1 cellular context compared by ENCODE assay signal in genomic region chr5:135829681-135830383, GRCh38.
TF ChIP-seq lines count a peak whose summit lies in the region.

No MANE protein-coding gene starts in this region.

TF ChIP-seq in HepG2, 621 proteins besides CTCF, POLR2A, EP300 and RAD21 (continued from another document):
- TF ChIP-seq, protein P1, sequence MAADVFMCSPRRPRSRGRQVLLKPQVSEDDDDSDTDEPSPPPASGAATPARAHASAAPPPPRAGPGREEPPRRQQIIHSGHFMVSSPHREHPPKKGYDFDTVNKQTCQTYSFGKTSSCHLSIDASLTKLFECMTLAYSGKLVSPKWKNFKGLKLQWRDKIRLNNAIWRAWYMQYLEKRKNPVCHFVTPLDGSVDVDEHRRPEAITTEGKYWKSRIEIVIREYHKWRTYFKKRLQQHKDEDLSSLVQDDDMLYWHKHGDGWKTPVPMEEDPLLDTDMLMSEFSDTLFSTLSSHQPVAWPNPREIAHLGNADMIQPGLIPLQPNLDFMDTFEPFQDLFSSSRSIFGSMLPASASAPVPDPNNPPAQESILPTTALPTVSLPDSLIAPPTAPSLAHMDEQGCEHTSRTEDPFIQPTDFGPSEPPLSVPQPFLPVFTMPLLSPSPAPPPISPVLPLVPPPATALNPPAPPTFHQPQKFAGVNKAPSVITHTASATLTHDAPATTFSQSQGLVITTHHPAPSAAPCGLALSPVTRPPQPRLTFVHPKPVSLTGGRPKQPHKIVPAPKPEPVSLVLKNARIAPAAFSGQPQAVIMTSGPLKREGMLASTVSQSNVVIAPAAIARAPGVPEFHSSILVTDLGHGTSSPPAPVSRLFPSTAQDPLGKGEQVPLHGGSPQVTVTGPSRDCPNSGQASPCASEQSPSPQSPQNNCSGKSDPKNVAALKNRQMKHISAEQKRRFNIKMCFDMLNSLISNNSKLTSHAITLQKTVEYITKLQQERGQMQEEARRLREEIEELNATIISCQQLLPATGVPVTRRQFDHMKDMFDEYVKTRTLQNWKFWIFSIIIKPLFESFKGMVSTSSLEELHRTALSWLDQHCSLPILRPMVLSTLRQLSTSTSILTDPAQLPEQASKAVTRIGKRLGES (CRISPR knock-in tag; IDR thresholded peaks at IDR 0.05; ENCODE audit: borderline replicate concordance) = no peak
- TF ChIP-seq CERS6 (CRISPR knock-in tag; IDR thresholded peaks at IDR 0.05) = no peak
- TF ChIP-seq, protein P2, sequence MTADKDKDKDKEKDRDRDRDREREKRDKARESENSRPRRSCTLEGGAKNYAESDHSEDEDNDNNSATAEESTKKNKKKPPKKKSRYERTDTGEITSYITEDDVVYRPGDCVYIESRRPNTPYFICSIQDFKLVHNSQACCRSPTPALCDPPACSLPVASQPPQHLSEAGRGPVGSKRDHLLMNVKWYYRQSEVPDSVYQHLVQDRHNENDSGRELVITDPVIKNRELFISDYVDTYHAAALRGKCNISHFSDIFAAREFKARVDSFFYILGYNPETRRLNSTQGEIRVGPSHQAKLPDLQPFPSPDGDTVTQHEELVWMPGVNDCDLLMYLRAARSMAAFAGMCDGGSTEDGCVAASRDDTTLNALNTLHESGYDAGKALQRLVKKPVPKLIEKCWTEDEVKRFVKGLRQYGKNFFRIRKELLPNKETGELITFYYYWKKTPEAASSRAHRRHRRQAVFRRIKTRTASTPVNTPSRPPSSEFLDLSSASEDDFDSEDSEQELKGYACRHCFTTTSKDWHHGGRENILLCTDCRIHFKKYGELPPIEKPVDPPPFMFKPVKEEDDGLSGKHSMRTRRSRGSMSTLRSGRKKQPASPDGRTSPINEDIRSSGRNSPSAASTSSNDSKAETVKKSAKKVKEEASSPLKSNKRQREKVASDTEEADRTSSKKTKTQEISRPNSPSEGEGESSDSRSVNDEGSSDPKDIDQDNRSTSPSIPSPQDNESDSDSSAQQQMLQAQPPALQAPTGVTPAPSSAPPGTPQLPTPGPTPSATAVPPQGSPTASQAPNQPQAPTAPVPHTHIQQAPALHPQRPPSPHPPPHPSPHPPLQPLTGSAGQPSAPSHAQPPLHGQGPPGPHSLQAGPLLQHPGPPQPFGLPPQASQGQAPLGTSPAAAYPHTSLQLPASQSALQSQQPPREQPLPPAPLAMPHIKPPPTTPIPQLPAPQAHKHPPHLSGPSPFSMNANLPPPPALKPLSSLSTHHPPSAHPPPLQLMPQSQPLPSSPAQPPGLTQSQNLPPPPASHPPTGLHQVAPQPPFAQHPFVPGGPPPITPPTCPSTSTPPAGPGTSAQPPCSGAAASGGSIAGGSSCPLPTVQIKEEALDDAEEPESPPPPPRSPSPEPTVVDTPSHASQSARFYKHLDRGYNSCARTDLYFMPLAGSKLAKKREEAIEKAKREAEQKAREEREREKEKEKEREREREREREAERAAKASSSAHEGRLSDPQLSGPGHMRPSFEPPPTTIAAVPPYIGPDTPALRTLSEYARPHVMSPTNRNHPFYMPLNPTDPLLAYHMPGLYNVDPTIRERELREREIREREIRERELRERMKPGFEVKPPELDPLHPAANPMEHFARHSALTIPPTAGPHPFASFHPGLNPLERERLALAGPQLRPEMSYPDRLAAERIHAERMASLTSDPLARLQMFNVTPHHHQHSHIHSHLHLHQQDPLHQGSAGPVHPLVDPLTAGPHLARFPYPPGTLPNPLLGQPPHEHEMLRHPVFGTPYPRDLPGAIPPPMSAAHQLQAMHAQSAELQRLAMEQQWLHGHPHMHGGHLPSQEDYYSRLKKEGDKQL (CRISPR knock-in tag; IDR thresholded peaks at IDR 0.05; ENCODE audit: low read depth) = no peak
- peak; percentile 45; the same call in 1 of the 2 replicates for TF ChIP-seq ETV5 (CRISPR knock-in tag; IDR thresholded peaks at IDR 0.05; ENCODE audit: borderline replicate concordance)
- TF ChIP-seq, protein P3, sequence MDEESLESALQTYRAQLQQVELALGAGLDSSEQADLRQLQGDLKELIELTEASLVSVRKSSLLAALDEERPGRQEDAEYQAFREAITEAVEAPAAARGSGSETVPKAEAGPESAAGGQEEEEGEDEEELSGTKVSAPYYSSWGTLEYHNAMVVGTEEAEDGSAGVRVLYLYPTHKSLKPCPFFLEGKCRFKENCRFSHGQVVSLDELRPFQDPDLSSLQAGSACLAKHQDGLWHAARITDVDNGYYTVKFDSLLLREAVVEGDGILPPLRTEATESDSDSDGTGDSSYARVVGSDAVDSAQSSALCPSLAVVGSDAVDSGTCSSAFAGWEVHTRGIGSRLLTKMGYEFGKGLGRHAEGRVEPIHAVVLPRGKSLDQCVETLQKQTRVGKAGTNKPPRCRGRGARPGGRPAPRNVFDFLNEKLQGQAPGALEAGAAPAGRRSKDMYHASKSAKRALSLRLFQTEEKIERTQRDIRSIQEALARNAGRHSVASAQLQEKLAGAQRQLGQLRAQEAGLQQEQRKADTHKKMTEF (CRISPR knock-in tag; IDR thresholded peaks at IDR 0.05) = no peak
- TF ChIP-seq, protein P4, sequence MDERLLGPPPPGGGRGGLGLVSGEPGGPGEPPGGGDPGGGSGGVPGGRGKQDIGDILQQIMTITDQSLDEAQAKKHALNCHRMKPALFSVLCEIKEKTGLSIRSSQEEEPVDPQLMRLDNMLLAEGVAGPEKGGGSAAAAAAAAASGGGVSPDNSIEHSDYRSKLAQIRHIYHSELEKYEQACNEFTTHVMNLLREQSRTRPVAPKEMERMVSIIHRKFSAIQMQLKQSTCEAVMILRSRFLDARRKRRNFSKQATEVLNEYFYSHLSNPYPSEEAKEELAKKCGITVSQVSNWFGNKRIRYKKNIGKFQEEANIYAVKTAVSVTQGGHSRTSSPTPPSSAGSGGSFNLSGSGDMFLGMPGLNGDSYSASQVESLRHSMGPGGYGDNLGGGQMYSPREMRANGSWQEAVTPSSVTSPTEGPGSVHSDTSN (CRISPR knock-in tag; IDR thresholded peaks at IDR 0.05) = no peak
- TF ChIP-seq ZNF883 (CRISPR knock-in tag; IDR thresholded peaks at IDR 0.05; ENCODE audit: not compliant biosample characterization) = peak; percentile 38
- TF ChIP-seq ZNF335 (CRISPR knock-in tag; IDR thresholded peaks at IDR 0.05) = no peak
- no peak for TF ChIP-seq KLF9 (CRISPR knock-in tag; IDR thresholded peaks at IDR 0.05; ENCODE audit: low read depth)
- TF ChIP-seq TSC22D2 (CRISPR knock-in tag; IDR thresholded peaks at IDR 0.05; ENCODE audit: borderline replicate concordance) = no peak
- TF ChIP-seq SMC3 (IDR thresholded peaks at IDR 0.05; ENCODE audit: low read length) = peak; percentile 42; the same call in 1 of the 2 replicates
- no peak for TF ChIP-seq GRHL1 (CRISPR knock-in tag; conservative IDR thresholded peaks at IDR 0.05)
- TF ChIP-seq SNAPC5 (CRISPR knock-in tag; IDR thresholded peaks at IDR 0.05; ENCODE audit: borderline replicate concordance) = no peak
- TF ChIP-seq ZNF572 (CRISPR knock-in tag; IDR thresholded peaks at IDR 0.05) = no peak
- no peak for TF ChIP-seq FOXK2 (IDR thresholded peaks at IDR 0.05)
- no peak for TF ChIP-seq MAFG (CRISPR knock-in tag; IDR thresholded peaks at IDR 0.05)
- no peak for TF ChIP-seq ZNF432 (CRISPR knock-in tag; IDR thresholded peaks at IDR 0.05; ENCODE audit: borderline replicate concordance)
- no peak for TF ChIP-seq ZNF615 (CRISPR knock-in tag; IDR thresholded peaks at IDR 0.05; ENCODE audit: borderline replicate concordance)
